In genomic region chr15:76647612-76648011, GRCh38 we compare ENCODE assay signal across 6 cellular contexts.
"Had no signal": no experiment of that assay in that cellular context is flagged by ENCODE, and none has a peak within 500 bp of the region (broad histone marks: within the 10 kb centered on the region; RNA-seq: fewer than 3 reads in every experiment).

No MANE protein-coding gene starts in this region.

- H3K27ac ChIP-seq: HL-60 had no signal

- ATAC-seq: K562 had no signal

- H3K4me3 ChIP-seq: K562 had no signal

- DNase-seq: H9, HCEC 1CT, IMR-90, KG1 had no signal
